In genomic region chrX:138708268-138708667, GRCh38 we compare ENCODE assay signal across 20 cellular contexts. TPM values are rescaled to one million over a fixed set of nuclear protein-coding genes. Genes with fewer than 3 reads are reported as not detected.
"Had no signal": no experiment of that assay in that cellular context is flagged by ENCODE, and none has a peak within 500 bp of the region (broad histone marks: within the 10 kb centered on the region; RNA-seq: fewer than 3 reads in every experiment).

No MANE protein-coding gene starts in this region.

- H3K4me3 Mint-ChIP-seq: natural killer cell had no signal

- FAIRE-seq: islet of Langerhans, small intestine had no signal

- H3K4me1 ChIP-seq: right atrium auricular region, sigmoid colon, transverse colon had no signal

- H3K9me3 ChIP-seq: mucosa of descending colon, right atrium auricular region, sigmoid colon, stomach, thoracic aorta, transverse colon had no signal

- H3K27ac ChIP-seq: coronary artery, right atrium auricular region, sigmoid colon, stomach, thoracic aorta, transverse colon had no signal

- H3K9me3 Mint-ChIP-seq: natural killer cell had no signal

- H3K4me3 ChIP-seq: coronary artery, mucosa of descending colon, right atrium auricular region, sigmoid colon, stomach, thoracic aorta, transverse colon had no signal

- H3K36me3 Mint-ChIP-seq: natural killer cell had no signal

- H3K27ac Mint-ChIP-seq: natural killer cell had no signal

- H3K36me3 ChIP-seq: right atrium auricular region, sigmoid colon, stomach, thoracic aorta, transverse colon had no signal

- H3K27me3 ChIP-seq: right atrium auricular region, sigmoid colon, transverse colon had no signal

- H3K4me1 Mint-ChIP-seq: natural killer cell had no signal

- ATAC-seq: left lobe of liver, mucosa of descending colon, natural killer cell had no signal

- DNase-seq: effector CD4-positive, alpha-beta T cell; foreskin melanocyte; head of caudate nucleus; hippocampal formation; mucosa of descending colon; natural killer cell; sigmoid colon; small intestine; stimulated activated CD4-positive, alpha-beta T cell treated with anti-CD3 and anti-CD28 coated beads, Interleukin-12 subunit alpha, Interleukin-12 subunit beta, amount 100 ng/mL, for 4 hours; stimulated activated naive CD4-positive, alpha-beta T cell; stomach; substantia nigra; transverse colon had no signal

RNA-seq across cellular contexts. Expression of gene FGF13, which starts 3.2 kb away (rescaled TPM):
- total RNA-seq: chondrocyte, natural killer cell, osteocyte had no signal
